Comparison of ENCODE assay signal across 13 cellular contexts in genomic region chr15:96180062-96180745, GRCh38.
"Had no signal": no experiment of that assay in that cellular context is flagged by ENCODE, and none has a peak within 500 bp of the region (broad histone marks: within the 10 kb centered on the region; RNA-seq: fewer than 3 reads in every experiment).

No MANE protein-coding gene starts in this region.

- H3K9me3 Mint-ChIP-seq: activated naive CD4-positive, alpha-beta T cell treated with anti-CD3 and anti-CD28 coated beads for 36 hours; activated naive CD8-positive, alpha-beta T cell treated with anti-CD3 and anti-CD28 coated beads, Interleukin-2, amount 50 U/mL, for 24 hours; activated T-helper 2 cell treated with anti-CD3 and anti-CD28 coated beads, Interferon-gamma antibody, Interleukin-2, Interleukin-4, amounts not matched to agents 10 μg/mL and 5 μg/mL and 100 μg/mL, durations not matched to agents 14 hours and 24 hours and 36 hours; endodermal cell; natural killer cell treated with Interleukin-12 subunit alpha and Interleukin-12 subunit beta and Interleukin-15 and Interleukin-18, amount 100 ng/mL, for 72 hours; stimulated activated memory B cell treated with anti-CD40 and anti-IgM and Interleukin-4, amounts not matched to agents 10 μg/mL and 1 μg/mL and 100 μg/mL, for 72 hours had no signal

- H3K36me3 ChIP-seq: transverse colon had no signal

- ATAC-seq: activated naive CD8-positive, alpha-beta T cell treated with anti-CD3 and anti-CD28 coated beads, Interleukin-2, amount 50 U/mL, for 24 hours; left ventricle myocardium superior; natural killer cell treated with Interleukin-12 subunit alpha and Interleukin-12 subunit beta and Interleukin-15 and Interleukin-18, amount 100 ng/mL, for 72 hours; stimulated activated memory B cell treated with anti-CD40 and anti-IgM and Interleukin-4, amounts not matched to agents 10 μg/mL and 1 μg/mL and 100 μg/mL, for 72 hours had no signal

- H3K4me1 Mint-ChIP-seq: activated naive CD8-positive, alpha-beta T cell treated with anti-CD3 and anti-CD28 coated beads, Interleukin-2, amount 50 U/mL, for 24 hours; stimulated activated memory B cell treated with anti-CD40 and anti-IgM and Interleukin-4, amounts not matched to agents 10 μg/mL and 1 μg/mL and 100 μg/mL, for 72 hours had no signal

- H3K27ac Mint-ChIP-seq: activated naive CD4-positive, alpha-beta T cell treated with anti-CD3 and anti-CD28 coated beads for 36 hours; activated naive CD8-positive, alpha-beta T cell treated with anti-CD3 and anti-CD28 coated beads, Interleukin-2, amount 50 U/mL, for 24 hours; activated T-helper 2 cell treated with anti-CD3 and anti-CD28 coated beads, Interferon-gamma antibody, Interleukin-2, Interleukin-4, amounts not matched to agents 10 μg/mL and 5 μg/mL and 100 μg/mL, durations not matched to agents 14 hours and 24 hours and 36 hours; endodermal cell; memory B cell; natural killer cell treated with Interleukin-12 subunit alpha and Interleukin-12 subunit beta and Interleukin-15 and Interleukin-18, amount 100 ng/mL, for 72 hours; stimulated activated memory B cell treated with anti-CD40 and anti-IgM and Interleukin-4, amounts not matched to agents 10 μg/mL and 1 μg/mL and 100 μg/mL, for 72 hours had no signal

- H3K27me3 Mint-ChIP-seq: memory B cell had no signal

- FAIRE-seq: keratinocyte had no signal

- H3K36me3 Mint-ChIP-seq: memory B cell; natural killer cell treated with Interleukin-12 subunit alpha and Interleukin-12 subunit beta and Interleukin-15 and Interleukin-18, amount 100 ng/mL, for 72 hours; stimulated activated memory B cell treated with anti-CD40 and anti-IgM and Interleukin-4, amounts not matched to agents 10 μg/mL and 1 μg/mL and 100 μg/mL, for 72 hours had no signal

- H3K9me3 ChIP-seq: transverse colon had no signal

- H3K4me3 ChIP-seq: dorsolateral prefrontal cortex, transverse colon had no signal

- DNase-seq: activated CD4-positive, alpha-beta T cell treated with anti-CD3 and anti-CD28 coated beads, Interleukin-2, amount 50 U/mL, for 48 hours; activated naive CD4-positive, alpha-beta T cell treated with anti-CD3 and anti-CD28 coated beads for 36 hours; activated naive CD8-positive, alpha-beta T cell treated with anti-CD3 and anti-CD28 coated beads, Interleukin-2, amount 50 U/mL, for 24 hours; dorsolateral prefrontal cortex; left ventricle myocardium superior; stimulated activated CD4-positive, alpha-beta T cell treated with anti-CD3 and anti-CD28 coated beads, Interleukin-2, amount 100 ng/mL, for 48 hours; transverse colon had no signal

- H3K27me3 ChIP-seq: transverse colon had no signal

- H3K27ac ChIP-seq: dorsolateral prefrontal cortex, transverse colon had no signal

- H3K4me3 Mint-ChIP-seq: activated naive CD4-positive, alpha-beta T cell treated with anti-CD3 and anti-CD28 coated beads for 36 hours; activated naive CD8-positive, alpha-beta T cell treated with anti-CD3 and anti-CD28 coated beads, Interleukin-2, amount 50 U/mL, for 24 hours; endodermal cell; memory B cell; natural killer cell treated with Interleukin-12 subunit alpha and Interleukin-12 subunit beta and Interleukin-15 and Interleukin-18, amount 100 ng/mL, for 72 hours; stimulated activated memory B cell treated with anti-CD40 and anti-IgM and Interleukin-4, amounts not matched to agents 10 μg/mL and 1 μg/mL and 100 μg/mL, for 72 hours had no signal
